8 cellular contexts compared by ENCODE assay signal in genomic region chr2:80256396-80257167, GRCh38. TPM values are rescaled to one million over a fixed set of nuclear protein-coding genes. Genes with fewer than 3 reads are reported as not detected.
A peak's percentile ranks its signal among the peaks of the same experiment; 100 is the strongest.
DNase-seq lines count a peak whose midpoint lies in the region; TF ChIP-seq lines count a peak whose summit lies in the region.
"Had no signal": no experiment of that assay in that cellular context is flagged by ENCODE, and none has a peak within 500 bp of the region (broad histone marks: within the 10 kb centered on the region; RNA-seq: fewer than 3 reads in every experiment).

No MANE protein-coding gene starts in this region.

- H3K4me1 Mint-ChIP-seq in neural crest cell, result peaks cover 23% of the 10 kb centered on the region

- H3K27ac Mint-ChIP-seq in neural crest cell (ENCODE audit: unreplicated experiment), result no peak overlapping the region

- H3K4me3 ChIP-seq in brain microvascular endothelial cell (ENCODE audit: low read depth, low read length), result no peak overlapping the region
- H3K4me3 ChIP-seq in MG63, result no peak overlapping the region

- in situ Hi-C loops in brain microvascular endothelial cell (cut with HindIII; ENCODE audit: low pct_ligation_motif_present, low sequenced_read_pairs), result no loop called here

- no peaks in the 10 kb centered on the region for H3K9me3 ChIP-seq in MG63

- H3K27me3 ChIP-seq in brain microvascular endothelial cell (replicated peaks), result no peaks in the 10 kb centered on the region
- no peaks in the 10 kb centered on the region for H3K27me3 ChIP-seq in MG63

- H3K27ac ChIP-seq in brain microvascular endothelial cell, result no peak overlapping the region

- H3K4me3 Mint-ChIP-seq in neural crest cell, result no peak overlapping the region

- no peaks in the 10 kb centered on the region for H3K36me3 Mint-ChIP-seq in neural crest cell (ENCODE audit: low read depth)

- DNase-seq in ELR (ENCODE audit: low read depth) (peak; percentile 11), brain microvascular endothelial cell (no peak), neural crest cell (ENCODE audit: low read depth, low spot score) (no peak), DMS79 (lab: John Stamatoyannopoulos, UW) (no peak), COLO668 (lab: John Stamatoyannopoulos, UW; ENCODE audit: unreplicated experiment) (no peak), MG63 (no peak)

- H3K9me3 Mint-ChIP-seq in neural crest cell, result no peaks in the 10 kb centered on the region

- TF ChIP-seq CTCF in LNCAP (IDR thresholded peaks at IDR 0.05), result peak; percentile 35
- TF ChIP-seq CTCF in brain microvascular endothelial cell (IDR thresholded peaks at IDR 0.05; ENCODE audit: low read depth, low read length, missing control alignments), result peak; percentile 18
- TF ChIP-seq CTCF in neural crest cell (conservative IDR thresholded peaks at IDR 0.05), result peak; percentile 58

- H3K27me3 Mint-ChIP-seq in neural crest cell (ENCODE audit: low read depth), result no peaks in the 10 kb centered on the region

- H3K36me3 ChIP-seq in brain microvascular endothelial cell (replicated peaks) (no peaks in the 10 kb centered on the region), MG63 (no peaks in the 10 kb centered on the region)

RNA-seq across cellular contexts. Expression of gene LRRTM1, which starts 48.0 kb away (rescaled TPM):
- total RNA-seq in neural crest cell, result 1.4 and 1.5 TPM in 2 replicates
- not detected in 2 replicates for total RNA-seq in MG63 (2014; rRNA removed; shearing (Covaris generic); ENCODE audit: low replicate concordance)
- total RNA-seq: LHCN-M2 had no signal
